Comparison of ENCODE assay signal across 1 cellular context in the genomic region with DNA sequence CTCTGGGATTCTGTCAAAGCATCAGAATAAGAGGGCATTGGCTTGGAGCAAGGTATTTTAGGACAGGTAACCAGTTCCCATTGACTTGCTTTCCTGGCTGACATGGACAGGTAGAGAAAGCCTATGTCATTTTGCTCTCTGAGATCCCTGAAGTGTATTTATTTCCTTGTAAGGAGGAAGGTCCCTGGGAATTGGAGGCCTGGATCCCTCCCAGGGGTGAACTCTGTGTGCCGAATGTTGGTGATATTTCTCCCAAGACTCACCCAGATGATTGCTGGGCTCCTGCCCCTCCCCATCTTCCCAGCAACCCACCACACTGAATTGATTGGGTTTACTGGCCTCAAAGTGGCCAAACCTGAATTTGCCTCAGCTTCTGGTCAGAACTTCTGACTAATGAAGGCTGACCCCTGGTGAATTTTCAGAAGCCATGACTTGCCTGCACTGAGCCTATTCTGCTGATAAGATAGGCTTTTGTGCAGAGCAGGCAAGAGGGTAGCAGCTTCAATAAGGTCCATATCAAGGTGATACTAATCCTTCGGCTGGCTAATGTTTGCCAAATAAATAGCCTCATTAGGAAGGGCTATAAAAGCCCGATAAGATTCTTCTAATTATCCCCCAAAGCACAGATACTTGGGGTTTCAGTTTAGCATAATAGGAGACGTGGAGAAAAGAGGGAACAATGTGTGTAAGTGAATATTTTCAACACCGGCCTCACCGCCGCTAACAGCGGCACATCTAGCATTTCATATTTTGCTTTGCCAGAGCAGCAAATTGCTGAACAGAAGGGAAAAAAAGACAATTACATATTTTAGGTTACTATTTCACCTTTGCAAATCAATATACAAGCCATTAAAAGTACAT.
TF ChIP-seq lines count a peak whose summit lies in the region.

No MANE protein-coding gene starts in this region.

TF ChIP-seq in K562, 482 proteins besides CTCF, POLR2A, EP300 and RAD21 (continued from another document and continues in another):
- TF ChIP-seq, protein P1, sequence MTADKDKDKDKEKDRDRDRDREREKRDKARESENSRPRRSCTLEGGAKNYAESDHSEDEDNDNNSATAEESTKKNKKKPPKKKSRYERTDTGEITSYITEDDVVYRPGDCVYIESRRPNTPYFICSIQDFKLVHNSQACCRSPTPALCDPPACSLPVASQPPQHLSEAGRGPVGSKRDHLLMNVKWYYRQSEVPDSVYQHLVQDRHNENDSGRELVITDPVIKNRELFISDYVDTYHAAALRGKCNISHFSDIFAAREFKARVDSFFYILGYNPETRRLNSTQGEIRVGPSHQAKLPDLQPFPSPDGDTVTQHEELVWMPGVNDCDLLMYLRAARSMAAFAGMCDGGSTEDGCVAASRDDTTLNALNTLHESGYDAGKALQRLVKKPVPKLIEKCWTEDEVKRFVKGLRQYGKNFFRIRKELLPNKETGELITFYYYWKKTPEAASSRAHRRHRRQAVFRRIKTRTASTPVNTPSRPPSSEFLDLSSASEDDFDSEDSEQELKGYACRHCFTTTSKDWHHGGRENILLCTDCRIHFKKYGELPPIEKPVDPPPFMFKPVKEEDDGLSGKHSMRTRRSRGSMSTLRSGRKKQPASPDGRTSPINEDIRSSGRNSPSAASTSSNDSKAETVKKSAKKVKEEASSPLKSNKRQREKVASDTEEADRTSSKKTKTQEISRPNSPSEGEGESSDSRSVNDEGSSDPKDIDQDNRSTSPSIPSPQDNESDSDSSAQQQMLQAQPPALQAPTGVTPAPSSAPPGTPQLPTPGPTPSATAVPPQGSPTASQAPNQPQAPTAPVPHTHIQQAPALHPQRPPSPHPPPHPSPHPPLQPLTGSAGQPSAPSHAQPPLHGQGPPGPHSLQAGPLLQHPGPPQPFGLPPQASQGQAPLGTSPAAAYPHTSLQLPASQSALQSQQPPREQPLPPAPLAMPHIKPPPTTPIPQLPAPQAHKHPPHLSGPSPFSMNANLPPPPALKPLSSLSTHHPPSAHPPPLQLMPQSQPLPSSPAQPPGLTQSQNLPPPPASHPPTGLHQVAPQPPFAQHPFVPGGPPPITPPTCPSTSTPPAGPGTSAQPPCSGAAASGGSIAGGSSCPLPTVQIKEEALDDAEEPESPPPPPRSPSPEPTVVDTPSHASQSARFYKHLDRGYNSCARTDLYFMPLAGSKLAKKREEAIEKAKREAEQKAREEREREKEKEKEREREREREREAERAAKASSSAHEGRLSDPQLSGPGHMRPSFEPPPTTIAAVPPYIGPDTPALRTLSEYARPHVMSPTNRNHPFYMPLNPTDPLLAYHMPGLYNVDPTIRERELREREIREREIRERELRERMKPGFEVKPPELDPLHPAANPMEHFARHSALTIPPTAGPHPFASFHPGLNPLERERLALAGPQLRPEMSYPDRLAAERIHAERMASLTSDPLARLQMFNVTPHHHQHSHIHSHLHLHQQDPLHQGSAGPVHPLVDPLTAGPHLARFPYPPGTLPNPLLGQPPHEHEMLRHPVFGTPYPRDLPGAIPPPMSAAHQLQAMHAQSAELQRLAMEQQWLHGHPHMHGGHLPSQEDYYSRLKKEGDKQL (CRISPR knock-in tag; IDR thresholded peaks at IDR 0.05; ENCODE audit: borderline replicate concordance): no peak
- TF ChIP-seq RBM34 (IDR thresholded peaks at IDR 0.05; ENCODE audit: borderline replicate concordance, insufficient read depth, low read length): no peak
- TF ChIP-seq ZNF174 (CRISPR knock-in tag; IDR thresholded peaks at IDR 0.05): no peak
- TF ChIP-seq ZNF592 (IDR thresholded peaks at IDR 0.05): 0 out of 2 replicates have a peak, but pooled peaks have one; percentile 60
- TF ChIP-seq, protein P2, sequence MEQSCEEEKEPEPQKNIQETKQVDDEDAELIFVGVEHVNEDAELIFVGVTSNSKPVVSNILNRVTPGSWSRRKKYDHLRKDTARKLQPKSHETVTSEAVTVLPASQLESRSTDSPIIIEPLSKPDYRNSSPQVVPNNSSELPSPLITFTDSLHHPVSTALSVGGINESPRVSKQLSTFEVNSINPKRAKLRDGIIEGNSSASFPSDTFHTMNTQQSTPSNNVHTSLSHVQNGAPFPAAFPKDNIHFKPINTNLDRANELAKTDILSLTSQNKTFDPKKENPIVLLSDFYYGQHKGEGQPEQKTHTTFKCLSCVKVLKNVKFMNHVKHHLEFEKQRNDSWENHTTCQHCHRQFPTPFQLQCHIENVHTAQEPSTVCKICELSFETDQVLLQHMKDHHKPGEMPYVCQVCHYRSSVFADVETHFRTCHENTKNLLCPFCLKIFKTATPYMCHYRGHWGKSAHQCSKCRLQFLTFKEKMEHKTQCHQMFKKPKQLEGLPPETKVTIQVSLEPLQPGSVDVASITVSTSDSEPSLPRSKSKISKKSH (CRISPR knock-in tag; IDR thresholded peaks at IDR 0.05): no peak
- TF ChIP-seq, protein P3, sequence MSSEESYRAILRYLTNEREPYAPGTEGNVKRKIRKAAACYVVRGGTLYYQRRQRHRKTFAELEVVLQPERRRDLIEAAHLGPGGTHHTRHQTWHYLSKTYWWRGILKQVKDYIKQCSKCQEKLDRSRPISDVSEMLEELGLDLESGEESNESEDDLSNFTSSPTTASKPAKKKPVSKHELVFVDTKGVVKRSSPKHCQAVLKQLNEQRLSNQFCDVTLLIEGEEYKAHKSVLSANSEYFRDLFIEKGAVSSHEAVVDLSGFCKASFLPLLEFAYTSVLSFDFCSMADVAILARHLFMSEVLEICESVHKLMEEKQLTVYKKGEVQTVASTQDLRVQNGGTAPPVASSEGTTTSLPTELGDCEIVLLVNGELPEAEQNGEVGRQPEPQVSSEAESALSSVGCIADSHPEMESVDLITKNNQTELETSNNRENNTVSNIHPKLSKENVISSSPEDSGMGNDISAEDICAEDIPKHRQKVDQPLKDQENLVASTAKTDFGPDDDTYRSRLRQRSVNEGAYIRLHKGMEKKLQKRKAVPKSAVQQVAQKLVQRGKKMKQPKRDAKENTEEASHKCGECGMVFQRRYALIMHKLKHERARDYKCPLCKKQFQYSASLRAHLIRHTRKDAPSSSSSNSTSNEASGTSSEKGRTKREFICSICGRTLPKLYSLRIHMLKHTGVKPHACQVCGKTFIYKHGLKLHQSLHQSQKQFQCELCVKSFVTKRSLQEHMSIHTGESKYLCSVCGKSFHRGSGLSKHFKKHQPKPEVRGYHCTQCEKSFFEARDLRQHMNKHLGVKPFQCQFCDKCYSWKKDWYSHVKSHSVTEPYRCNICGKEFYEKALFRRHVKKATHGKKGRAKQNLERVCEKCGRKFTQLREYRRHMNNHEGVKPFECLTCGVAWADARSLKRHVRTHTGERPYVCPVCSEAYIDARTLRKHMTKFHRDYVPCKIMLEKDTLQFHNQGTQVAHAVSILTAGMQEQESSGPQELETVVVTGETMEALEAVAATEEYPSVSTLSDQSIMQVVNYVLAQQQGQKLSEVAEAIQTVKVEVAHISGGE (CRISPR knock-in tag; IDR thresholded peaks at IDR 0.05): no peak
- TF ChIP-seq IFI16 (CRISPR knock-in tag; IDR thresholded peaks at IDR 0.05): no peak
- no peak for TF ChIP-seq JUND (IDR thresholded peaks at IDR 0.05; ENCODE audit: borderline replicate concordance, low read depth, low read length)
- TF ChIP-seq JUND (tag; IDR thresholded peaks at IDR 0.05; ENCODE audit: borderline replicate concordance, low read depth, low read length): peak; percentile 10; the same call in 1 of the 3 replicates
- peak; percentile 48 for TF ChIP-seq SMC3 (conservative IDR thresholded peaks at IDR 0.05; ENCODE audit: insufficient read depth, low read depth, low read length)
- no peak for TF ChIP-seq ZBTB43 (CRISPR knock-in tag; IDR thresholded peaks at IDR 0.05)
- TF ChIP-seq SRSF7 (optimal IDR thresholded peaks at IDR 0.05; ENCODE audit: low read depth, low read length): no peak
- TF ChIP-seq ZNF696 (CRISPR knock-in tag; conservative IDR thresholded peaks at IDR 0.05): no peak
- TF ChIP-seq GATAD2A (IDR thresholded peaks at IDR 0.05): 0 out of 2 replicates have a peak, but pooled peaks have one; percentile 52
- 0 out of 2 replicates have a peak, but pooled peaks have one; percentile 58 for TF ChIP-seq PREB (CRISPR knock-in tag; IDR thresholded peaks at IDR 0.05)
- TF ChIP-seq ZSCAN29 (IDR thresholded peaks at IDR 0.05): 0 out of 2 replicates have a peak, but pooled peaks have one; percentile 25
- TF ChIP-seq MYC (IDR thresholded peaks at IDR 0.05; ENCODE audit: low read depth, low read length): no peak
- no peak for TF ChIP-seq MYC (CRISPR knock-in tag; IDR thresholded peaks at IDR 0.05; ENCODE audit: borderline replicate concordance, low read depth)
- TF ChIP-seq SMAD2 (IDR thresholded peaks at IDR 0.05; ENCODE audit: low read depth, low read length): no peak
- no peak for TF ChIP-seq NCOA6 (IDR thresholded peaks at IDR 0.05)
- no peak for TF ChIP-seq ZNF395 (CRISPR knock-in tag; IDR thresholded peaks at IDR 0.05)
- 0 out of 2 replicates have a peak, but pooled peaks have one; percentile 21 for TF ChIP-seq TCF3 (CRISPR knock-in tag; IDR thresholded peaks at IDR 0.05)
- TF ChIP-seq NFXL1 (CRISPR knock-in tag; IDR thresholded peaks at IDR 0.05): no peak
- peak; percentile 9 for TF ChIP-seq ZNF146 (CRISPR knock-in tag; IDR thresholded peaks at IDR 0.05; ENCODE audit: unreplicated experiment)
- TF ChIP-seq MTA3 (IDR thresholded peaks at IDR 0.05; ENCODE audit: borderline replicate concordance): 0 out of 2 replicates have a peak, but pooled peaks have one; percentile 58
- no peak for TF ChIP-seq E2F6 (IDR thresholded peaks at IDR 0.05; ENCODE audit: borderline replicate concordance in 1 of 2, extremely low read depth in 1 of 2, insufficient read depth in 1 of 2, insufficient read length in 1 of 2, low read depth in 1 of 2, low read length in 1 of 2, poor library complexity in 1 of 2, severe bottlenecking in 1 of 2)
- TF ChIP-seq DEAF1 (CRISPR knock-in tag; IDR thresholded peaks at IDR 0.05): peak; percentile 43
- TF ChIP-seq CBFA2T3 (IDR thresholded peaks at IDR 0.05): peak; percentile 35
